17 cellular contexts compared by ENCODE assay signal in genomic region chr6:113824863-113825262, GRCh38. TPM values are rescaled to one million over a fixed set of nuclear protein-coding genes. Genes with fewer than 3 reads are reported as not detected.
A peak's percentile ranks its signal among the peaks of the same experiment; 100 is the strongest.
DNase-seq lines count a peak whose midpoint lies in the region; ATAC-seq, FAIRE-seq and TF ChIP-seq lines count a peak whose summit lies in the region.
"Had no signal": no experiment of that assay in that cellular context is flagged by ENCODE, and none has a peak within 500 bp of the region (broad histone marks: within the 10 kb centered on the region; RNA-seq: fewer than 3 reads in every experiment).

No MANE protein-coding gene starts in this region.

- H3K4me2 ChIP-seq in astrocyte (ENCODE audit: low read length): no peak overlapping the region
- H3K4me2 ChIP-seq: A549 had no signal

- H2AFZ ChIP-seq in astrocyte (ENCODE audit: low read depth, low read length): no peak overlapping the region

- no peak overlapping the region for H3K9ac ChIP-seq in astrocyte (ENCODE audit: low read length)
- H3K9ac ChIP-seq in endodermal cell (ENCODE audit: extremely low read depth, low read length, poor library complexity, severe bottlenecking): no peak overlapping the region
- H3K9ac ChIP-seq in stomach smooth muscle (ENCODE audit: low read length in 2 of 2): no peak overlapping the region

- H3K4me3 Mint-ChIP-seq in astrocyte (ENCODE audit: unreplicated experiment) (no peak overlapping the region), endodermal cell (no peak overlapping the region), nephron (no peak overlapping the region)
- H3K4me3 Mint-ChIP-seq in activated CD4-positive, alpha-beta T cell treated with anti-CD3 and anti-CD28 coated beads for 36 hours: no peak overlapping the region
- H3K4me3 Mint-ChIP-seq: CD14-positive monocyte; CD8-positive, alpha-beta T cell had no signal

- no peaks in the 10 kb centered on the region for H3K36me3 ChIP-seq in astrocyte (ENCODE audit: insufficient read depth, low read length)
- H3K36me3 ChIP-seq in endodermal cell (ENCODE audit: control insufficient read depth, insufficient read depth, low read length): no peaks in the 10 kb centered on the region
- H3K36me3 ChIP-seq in stomach smooth muscle (ENCODE audit: control insufficient read depth in 2 of 2, insufficient read depth in 2 of 2, low read length in 2 of 2): no peaks in the 10 kb centered on the region

- no peaks in the 10 kb centered on the region for H4K20me1 ChIP-seq in astrocyte (ENCODE audit: insufficient read depth, low read length)

- H3K4me3 ChIP-seq in astrocyte (ENCODE audit: insufficient read depth, low read depth, low read length): no peak overlapping the region
- H3K4me3 ChIP-seq in endodermal cell (ENCODE audit: low read length): no peak overlapping the region
- no peak overlapping the region for H3K4me3 ChIP-seq in stomach smooth muscle (ENCODE audit: low read length in 2 of 2)
- H3K4me3 ChIP-seq: A549 had no signal

- no peaks in the 10 kb centered on the region for H3K36me3 Mint-ChIP-seq in astrocyte (ENCODE audit: low read depth, unreplicated experiment)
- H3K36me3 Mint-ChIP-seq in endodermal cell (ENCODE audit: low read depth): no peaks in the 10 kb centered on the region
- no peaks in the 10 kb centered on the region for H3K36me3 Mint-ChIP-seq in nephron (ENCODE audit: low read depth)
- no peaks in the 10 kb centered on the region for H3K36me3 Mint-ChIP-seq in activated CD4-positive, alpha-beta T cell treated with anti-CD3 and anti-CD28 coated beads for 36 hours (ENCODE audit: low read depth)
- H3K36me3 Mint-ChIP-seq: CD14-positive monocyte; CD8-positive, alpha-beta T cell had no signal

- H3K27ac ChIP-seq in astrocyte (ENCODE audit: low read depth, low read length) (no peak overlapping the region), endodermal cell (ENCODE audit: low read depth, low read length) (peak overlapping the region; percentile 2), stomach smooth muscle (ENCODE audit: low read length) (peak overlapping the region; percentile 87)
- H3K27ac ChIP-seq: A549 had no signal

- intact Hi-C loops in activated CD4-positive, alpha-beta T cell treated with anti-CD3 and anti-CD28 coated beads for 36 hours (cut with DNase I, micrococcal nuclease): no loop called here

- H3K9me3 Mint-ChIP-seq in astrocyte (ENCODE audit: unreplicated experiment): no peaks in the 10 kb centered on the region
- no peaks in the 10 kb centered on the region for H3K9me3 Mint-ChIP-seq in endodermal cell
- peaks cover 3% of the 10 kb centered on the region for H3K9me3 Mint-ChIP-seq in nephron
- H3K9me3 Mint-ChIP-seq in activated CD4-positive, alpha-beta T cell treated with anti-CD3 and anti-CD28 coated beads for 36 hours (ENCODE audit: low read depth): no peaks in the 10 kb centered on the region
- H3K9me3 Mint-ChIP-seq: CD8-positive, alpha-beta T cell; HFFc6 had no signal

- no peaks in the 10 kb centered on the region for H3K9me3 ChIP-seq in astrocyte (ENCODE audit: insufficient read depth, low read depth, low read length)
- no peaks in the 10 kb centered on the region for H3K9me3 ChIP-seq in endodermal cell (ENCODE audit: control insufficient read depth, low read length)
- H3K9me3 ChIP-seq in stomach smooth muscle (ENCODE audit: control insufficient read depth in 2 of 2, low read length in 2 of 2): no peaks in the 10 kb centered on the region
- H3K9me3 ChIP-seq: A549 had no signal

- H3K27me3 ChIP-seq in astrocyte (ENCODE audit: insufficient read depth, low read length) (no peaks in the 10 kb centered on the region), endodermal cell (ENCODE audit: control insufficient read depth, insufficient read depth, low read length, poor library complexity, severe bottlenecking) (no peaks in the 10 kb centered on the region), stomach smooth muscle (ENCODE audit: control insufficient read depth in 1 of 2, insufficient read depth in 2 of 2, low read length in 2 of 2) (no peaks in the 10 kb centered on the region)

- no peak for ATAC-seq in activated CD4-positive, alpha-beta T cell treated with anti-CD3 and anti-CD28 coated beads for 36 hours
- ATAC-seq: A549; CD8-positive, alpha-beta T cell had no signal

- FAIRE-seq in astrocyte (lab: Jason Lieb, UNC): peak; percentile 5
- FAIRE-seq: A549, GM12892, H1 had no signal

- H3K4me1 ChIP-seq in astrocyte (ENCODE audit: insufficient read depth, low read length) (peaks cover 12% of the 10 kb centered on the region), endodermal cell (ENCODE audit: control insufficient read depth, insufficient read depth, low read length) (no peaks in the 10 kb centered on the region), stomach smooth muscle (ENCODE audit: control insufficient read depth, insufficient read depth, low read length) (peaks cover 21% of the 10 kb centered on the region)

- H3K27me3 Mint-ChIP-seq in astrocyte (ENCODE audit: low read depth, unreplicated experiment): no peaks in the 10 kb centered on the region
- H3K27me3 Mint-ChIP-seq in endodermal cell (ENCODE audit: insufficient read depth): peaks cover 27% of the 10 kb centered on the region
- H3K27me3 Mint-ChIP-seq in nephron (ENCODE audit: low read depth): peaks cover 8% of the 10 kb centered on the region
- peaks cover 22% of the 10 kb centered on the region for H3K27me3 Mint-ChIP-seq in activated CD4-positive, alpha-beta T cell treated with anti-CD3 and anti-CD28 coated beads for 36 hours

- H3K27ac Mint-ChIP-seq in astrocyte (ENCODE audit: unreplicated experiment): no peak overlapping the region
- H3K27ac Mint-ChIP-seq in endodermal cell: no peak overlapping the region
- peak overlapping the region; percentile 66 to 91 (median 80) for H3K27ac Mint-ChIP-seq in nephron
- no peak overlapping the region for H3K27ac Mint-ChIP-seq in activated CD4-positive, alpha-beta T cell treated with anti-CD3 and anti-CD28 coated beads for 36 hours
- H3K27ac Mint-ChIP-seq: CD14-positive monocyte; CD8-positive, alpha-beta T cell; HFFc6 had no signal

- no peaks in the 10 kb centered on the region for H3K79me2 ChIP-seq in astrocyte (ENCODE audit: insufficient read depth, low read length)

- DNase-seq in astrocyte (ENCODE audit: low read depth) (no peak), endodermal cell (no peak), GM20000 (ENCODE audit: low spot score) (no peak)
- no peak for DNase-seq in stimulated activated CD4-positive, alpha-beta T cell treated with anti-CD3 and anti-CD28 coated beads, Interleukin-2, amount 100 ng/mL, for 48 hours
- no peak for DNase-seq in stimulated activated CD4-positive, alpha-beta T cell treated with anti-CD3 and anti-CD28 coated beads, Interleukin-4, amount 100 ng/mL, for 24 hours
- DNase-seq in activated CD4-positive, alpha-beta T cell treated with anti-CD3 and anti-CD28 coated beads for 36 hours: no peak
- DNase-seq: Caco-2; CD8-positive, alpha-beta T cell; DND-41; GDM1; HFFc6 had no signal

- CTCF ChIA-PET in activated CD4-positive, alpha-beta T cell treated with anti-CD3 and anti-CD28 coated beads for 36 hours (lab: Charles Lee): no interaction called here

- POLR2A ChIA-PET in activated CD4-positive, alpha-beta T cell treated with anti-CD3 and anti-CD28 coated beads for 36 hours (lab: Charles Lee): no interaction called here

- TF ChIP-seq CTCF in astrocyte (IDR thresholded peaks at IDR 0.05; ENCODE audit: insufficient read depth, low read depth, low read length) (no peak), endodermal cell (conservative IDR thresholded peaks at IDR 0.05) (no peak), nephron (IDR thresholded peaks at IDR 0.05; ENCODE audit: unreplicated experiment in 3 of 3) (no peak), GM20000 (IDR thresholded peaks at IDR 0.05; ENCODE audit: extremely low read depth, missing control alignments) (no peak)

- WGBS in endodermal cell (ENCODE audit: insufficient coverage in 1 of 2, insufficient read length in 1 of 2), 2 experiments: 94% methylated on average over 3 of the region's 3 CpGs; no CpG with 5 or more reads in 1 of the 2 experiments

- H3K4me1 Mint-ChIP-seq in astrocyte (ENCODE audit: low read depth, unreplicated experiment): peaks cover 11% of the 10 kb centered on the region
- peaks cover 8% of the 10 kb centered on the region for H3K4me1 Mint-ChIP-seq in endodermal cell
- H3K4me1 Mint-ChIP-seq in nephron: peaks cover 52% of the 10 kb centered on the region
- no peaks in the 10 kb centered on the region for H3K4me1 Mint-ChIP-seq in activated CD4-positive, alpha-beta T cell treated with anti-CD3 and anti-CD28 coated beads for 36 hours

RNA-seq across cellular contexts. Expression of gene MARCKS, which starts 32.3 kb away (rescaled TPM):
- 240 and 261 TPM in 2 replicates for total RNA-seq in astrocyte
- 10 to 100 TPM; 77.2 to 83.8 TPM for total RNA-seq in endodermal cell
- 280 TPM for polyA plus RNA-seq in endodermal cell (2013, experiment 1 of 2)
- 268 TPM for polyA plus RNA-seq in endodermal cell (2013, experiment 2 of 2)
- under 1 TPM; 0.27 to 0.42 TPM for total RNA-seq in activated CD4-positive, alpha-beta T cell treated with anti-CD3 and anti-CD28 coated beads for 36 hours

Comparison
In these comparisons a context has a peak if more than half of its experiments do, and no peak if none do; other contexts are left out.
1. H3K27ac Mint-ChIP-seq: peak in nephron (3 of 3); none in astrocyte (single experiment), endodermal cell (single experiment) and activated CD4-positive, alpha-beta T cell treated with anti-CD3 and anti-CD28 coated beads for 36 hours (single experiment).
2. RNA of gene MARCKS, which starts 32.3 kb away (total RNA-seq): 240 to 261 TPM in astrocyte and 77.2 to 83.8 TPM in endodermal cell; 0.27 to 0.42 TPM in activated CD4-positive, alpha-beta T cell treated with anti-CD3 and anti-CD28 coated beads for 36 hours; every median in the first group is over 10 times any median in the second.